In genomic region chr14:23071244-23071974, GRCh38 we compare ENCODE assay signal across 8 cellular contexts.
DNase-seq lines count a peak whose midpoint lies in the region; ATAC-seq lines count a peak whose summit lies in the region.

No MANE protein-coding gene starts in this region.

- peak overlapping the region; percentile 94 for H3K27ac ChIP-seq in layer of hippocampus (ENCODE audit: low read depth, low read length)

- H3K36me3 Mint-ChIP-seq in central memory CD8-positive, alpha-beta T cell (ENCODE audit: insufficient read depth) = peaks cover 69% of the 10 kb centered on the region

- peak; percentile 52 to 89 (median 70) for DNase-seq in T-helper 2 cell
- peak; percentile 44 to 54 for DNase-seq in central memory CD8-positive, alpha-beta T cell (ENCODE audit: low spot score in 2 of 2)
- peak; percentile 61 to 63 for DNase-seq in stimulated activated CD4-positive, alpha-beta T cell treated with anti-CD3 and anti-CD28 coated beads, Interleukin-1b, Interleukin-23, amount 100 ng/mL, for 4 hours (ENCODE audit: low read depth in 2 of 2)
- DNase-seq in SKM-1 treated with dmso at 0.1 percent for 144 hours (lab: John Stamatoyannopoulos, UW; ENCODE audit: unreplicated experiment) = no peak
- DNase-seq in NK-92 treated with Interleukin-12 subunit alpha and Interleukin-12 subunit beta, amount 100 ng/mL, for 24 hours (lab: John Stamatoyannopoulos, UW) = no peak

- H3K27me3 Mint-ChIP-seq in central memory CD8-positive, alpha-beta T cell = no peaks in the 10 kb centered on the region

- H3K27ac Mint-ChIP-seq in central memory CD8-positive, alpha-beta T cell (ENCODE audit: low read depth) = peak overlapping the region; percentile 79

- H3K27me3 ChIP-seq in layer of hippocampus (ENCODE audit: control insufficient read depth, insufficient read depth, low read length) = no peaks in the 10 kb centered on the region

- H3K4me1 Mint-ChIP-seq in central memory CD8-positive, alpha-beta T cell = peaks cover 35% of the 10 kb centered on the region

- ATAC-seq in GM18868 (IDR thresholded peaks at IDR 0.05; ENCODE audit: unreplicated experiment) (peak; percentile 91), HG03108 (IDR thresholded peaks at IDR 0.05; ENCODE audit: unreplicated experiment) (peak; percentile 85)
- peak; percentile 84 for ATAC-seq in central memory CD8-positive, alpha-beta T cell (replicated peaks; ENCODE audit: extremely low read depth, poor library complexity, severe bottlenecking)

- H3K9me3 Mint-ChIP-seq in central memory CD8-positive, alpha-beta T cell = no peaks in the 10 kb centered on the region

- H3K4me3 Mint-ChIP-seq in central memory CD8-positive, alpha-beta T cell = peak overlapping the region; percentile 78

Comparison
In these comparisons a context has a peak if more than half of its experiments do, and no peak if none do; other contexts are left out.
1. DNase-seq: peak in T-helper 2 cell (5 of 5), central memory CD8-positive, alpha-beta T cell (2 of 2) and stimulated activated CD4-positive, alpha-beta T cell treated with anti-CD3 and anti-CD28 coated beads, Interleukin-1b, Interleukin-23, amount 100 ng/mL, for 4 hours (2 of 2); none in SKM-1 treated with dmso at 0.1 percent for 144 hours (single experiment) and NK-92 treated with Interleukin-12 subunit alpha and Interleukin-12 subunit beta, amount 100 ng/mL, for 24 hours (single experiment).
2. Peak in every context shown above with its lines, with median percentiles within 50 percentile points of each other: ATAC-seq.